ENCODE assay signal across 16 cellular contexts in genomic region chr21:46345861-46346260, GRCh38.
"Had no signal": no experiment of that assay in that cellular context is flagged by ENCODE, and none has a peak within 500 bp of the region (broad histone marks: within the 10 kb centered on the region; RNA-seq: fewer than 3 reads in every experiment).

No MANE protein-coding gene starts in this region.

- H3K4me3 ChIP-seq: colonic mucosa, heart right ventricle, ovary, testis, tibial nerve had no signal

- H3K4me1 ChIP-seq: colonic mucosa, testis, tibial nerve had no signal

- H3K27me3 Mint-ChIP-seq: stimulated activated naive CD8-positive, alpha-beta T cell treated with anti-CD3 and anti-CD28 coated beads, Interleukin-15, Interleukin-2, amounts not matched to agents 100 ng/mL and 50 ng/mL, for 24 hours had no signal

- DNase-seq: colonic mucosa; dermis blood vessel endothelial cell; foreskin melanocyte; heart right ventricle; hypothalamus; natural killer cell; nucleus accumbens; right cardiac atrium; stimulated activated CD4-positive, alpha-beta T cell treated with anti-CD3 and anti-CD28 coated beads, Interleukin-4, amount 100 ng/mL, for 1 hour; stimulated activated CD8-positive, alpha-beta memory T cell treated with anti-CD3 and anti-CD28 coated beads, Interleukin-4, amount 100 ng/mL, for 48 hours had no signal

- H3K27ac ChIP-seq: colonic mucosa, heart right ventricle, testis, tibial nerve had no signal

- H3K36me3 ChIP-seq: ovary had no signal

- H3K4me1 Mint-ChIP-seq: neural crest cell; stimulated activated effector memory CD8-positive, alpha-beta T cell treated with anti-CD3 and anti-CD28 coated beads, Interleukin-12 subunit alpha, Interleukin-12 subunit beta, amount 100 ng/mL, for 72 hours had no signal

- H3K27me3 ChIP-seq: colonic mucosa, heart right ventricle, ovary, testis, tibial nerve had no signal

- H3K9me3 ChIP-seq: colonic mucosa, heart right ventricle, ovary, testis, tibial nerve had no signal

- H3K27ac Mint-ChIP-seq: natural killer cell; stimulated activated effector memory CD8-positive, alpha-beta T cell treated with anti-CD3 and anti-CD28 coated beads, Interleukin-12 subunit alpha, Interleukin-12 subunit beta, amount 100 ng/mL, for 72 hours; stimulated activated naive CD8-positive, alpha-beta T cell treated with anti-CD3 and anti-CD28 coated beads, Interleukin-15, Interleukin-2, amounts not matched to agents 100 ng/mL and 50 ng/mL, for 24 hours had no signal

- H3K9me3 Mint-ChIP-seq: natural killer cell; neural crest cell; stimulated activated effector memory CD8-positive, alpha-beta T cell treated with anti-CD3 and anti-CD28 coated beads, Interleukin-12 subunit alpha, Interleukin-12 subunit beta, amount 100 ng/mL, for 72 hours; stimulated activated naive CD8-positive, alpha-beta T cell treated with anti-CD3 and anti-CD28 coated beads, Interleukin-15, Interleukin-2, amounts not matched to agents 100 ng/mL and 50 ng/mL, for 24 hours had no signal

- H3K4me3 Mint-ChIP-seq: natural killer cell; neural crest cell; stimulated activated effector memory CD8-positive, alpha-beta T cell treated with anti-CD3 and anti-CD28 coated beads, Interleukin-12 subunit alpha, Interleukin-12 subunit beta, amount 100 ng/mL, for 72 hours; stimulated activated naive CD8-positive, alpha-beta T cell treated with anti-CD3 and anti-CD28 coated beads, Interleukin-15, Interleukin-2, amounts not matched to agents 100 ng/mL and 50 ng/mL, for 24 hours had no signal
